Comparison of ENCODE assay signal across 17 cellular contexts in genomic region chr4:62225972-62226371, GRCh38.
A peak's percentile ranks its signal among the peaks of the same experiment; 100 is the strongest.
DNase-seq lines count a peak whose midpoint lies in the region; ATAC-seq and TF ChIP-seq lines count a peak whose summit lies in the region.
"Had no signal": no experiment of that assay in that cellular context is flagged by ENCODE, and none has a peak within 500 bp of the region (broad histone marks: within the 10 kb centered on the region; RNA-seq: fewer than 3 reads in every experiment).

No MANE protein-coding gene starts in this region.

- in situ Hi-C loops in G401 (cut with HindIII; ENCODE audit: low sequenced_read_pairs) = no loop called here
- in situ Hi-C loops in astrocyte of the cerebellum (cut with HindIII; ENCODE audit: low sequenced_read_pairs) = no loop called here

- no peak overlapping the region for H3K4me3 Mint-ChIP-seq in mesothelial cell of epicardium
- no peak overlapping the region for H3K4me3 Mint-ChIP-seq in activated naive CD4-positive, alpha-beta T cell treated with anti-CD3 and anti-CD28 coated beads, Interleukin-2, amount 10 ng/mL, durations not matched to agents 7 days and 5 days
- H3K4me3 Mint-ChIP-seq: CD4-positive, alpha-beta T cell had no signal

- peaks cover 35% of the 10 kb centered on the region for H3K4me1 Mint-ChIP-seq in mesothelial cell of epicardium
- H3K4me1 Mint-ChIP-seq in activated naive CD4-positive, alpha-beta T cell treated with anti-CD3 and anti-CD28 coated beads, Interleukin-2, amount 10 ng/mL, durations not matched to agents 7 days and 5 days = no peaks in the 10 kb centered on the region

- TF ChIP-seq CTCF in astrocyte of the cerebellum (IDR thresholded peaks at IDR 0.05; ENCODE audit: low read depth, low read length, missing control alignments) (no peak), mesothelial cell of epicardium (IDR thresholded peaks at IDR 0.05; ENCODE audit: unreplicated experiment) (no peak)

- ATAC-seq in GM19452 (IDR thresholded peaks at IDR 0.05; ENCODE audit: unreplicated experiment) (no peak), left lobe of liver (no peak)
- ATAC-seq: A549 had no signal

- DNase-seq in G401 (ENCODE audit: low spot score) (peak; percentile 36), NCI-H69 (lab: John Stamatoyannopoulos, UW) (peak; percentile 10), astrocyte of the cerebellum (ENCODE audit: low read depth) (peak; percentile 22), mesothelial cell of epicardium (ENCODE audit: low spot score in 2 of 2, unreplicated experiment in 2 of 2) (peak in 1 of 2 experiments; percentile 50), left lobe of liver (ENCODE audit: low spot score) (no peak)
- no peak for DNase-seq in activated naive CD4-positive, alpha-beta T cell treated with anti-CD3 and anti-CD28 coated beads, Interleukin-2, amount 10 ng/mL, durations not matched to agents 7 days and 5 days
- DNase-seq: Caco-2; CD4-positive, alpha-beta T cell; NCI-H1436 treated with DMSO at 0.1 percent for 48 hours; NCI-H2029; NCI-H2171 treated with DMSO at 0.1 percent for 48 hours; NCI-H510A; NCI-H774; RPMI8226; SHP77 treated with DMSO at 0.1 percent for 48 hours had no signal

- H3K9me3 Mint-ChIP-seq in mesothelial cell of epicardium = no peaks in the 10 kb centered on the region
- H3K9me3 Mint-ChIP-seq in activated naive CD4-positive, alpha-beta T cell treated with anti-CD3 and anti-CD28 coated beads, Interleukin-2, amount 10 ng/mL, durations not matched to agents 7 days and 5 days = peaks cover 7% of the 10 kb centered on the region

- CTCF ChIA-PET in activated naive CD4-positive, alpha-beta T cell treated with anti-CD3 and anti-CD28 coated beads, Interleukin-2, amount 10 ng/mL, durations not matched to agents 7 days and 5 days (lab: Charles Lee) = no interaction called here

- peak overlapping the region; percentile 26 for H3K27ac Mint-ChIP-seq in mesothelial cell of epicardium
- no peak overlapping the region for H3K27ac Mint-ChIP-seq in activated naive CD4-positive, alpha-beta T cell treated with anti-CD3 and anti-CD28 coated beads, Interleukin-2, amount 10 ng/mL, durations not matched to agents 7 days and 5 days
- H3K27ac Mint-ChIP-seq: CD4-positive, alpha-beta T cell had no signal

- H3K4me3 ChIP-seq in astrocyte of the cerebellum (ENCODE audit: low read depth, low read length) = no peak overlapping the region
- H3K4me3 ChIP-seq: A549 had no signal

- H3K36me3 Mint-ChIP-seq in mesothelial cell of epicardium = no peaks in the 10 kb centered on the region
- no peaks in the 10 kb centered on the region for H3K36me3 Mint-ChIP-seq in activated naive CD4-positive, alpha-beta T cell treated with anti-CD3 and anti-CD28 coated beads, Interleukin-2, amount 10 ng/mL, durations not matched to agents 7 days and 5 days

- H3K27me3 Mint-ChIP-seq in mesothelial cell of epicardium (ENCODE audit: low read depth) = no peaks in the 10 kb centered on the region
- H3K27me3 Mint-ChIP-seq in activated naive CD4-positive, alpha-beta T cell treated with anti-CD3 and anti-CD28 coated beads, Interleukin-2, amount 10 ng/mL, durations not matched to agents 7 days and 5 days = no peaks in the 10 kb centered on the region
- H3K27me3 Mint-ChIP-seq: CD4-positive, alpha-beta T cell had no signal

Comparison
In these comparisons a context has a peak if more than half of its experiments do, and no peak if none do; other contexts are left out.
1. DNase-seq: peak in G401 (single experiment), NCI-H69 (single experiment) and astrocyte of the cerebellum (single experiment); none in activated naive CD4-positive, alpha-beta T cell treated with anti-CD3 and anti-CD28 coated beads, Interleukin-2, amount 10 ng/mL, durations not matched to agents 7 days and 5 days (single experiment) and left lobe of liver (single experiment).